2 cellular contexts compared by ENCODE assay signal in the genomic region with DNA sequence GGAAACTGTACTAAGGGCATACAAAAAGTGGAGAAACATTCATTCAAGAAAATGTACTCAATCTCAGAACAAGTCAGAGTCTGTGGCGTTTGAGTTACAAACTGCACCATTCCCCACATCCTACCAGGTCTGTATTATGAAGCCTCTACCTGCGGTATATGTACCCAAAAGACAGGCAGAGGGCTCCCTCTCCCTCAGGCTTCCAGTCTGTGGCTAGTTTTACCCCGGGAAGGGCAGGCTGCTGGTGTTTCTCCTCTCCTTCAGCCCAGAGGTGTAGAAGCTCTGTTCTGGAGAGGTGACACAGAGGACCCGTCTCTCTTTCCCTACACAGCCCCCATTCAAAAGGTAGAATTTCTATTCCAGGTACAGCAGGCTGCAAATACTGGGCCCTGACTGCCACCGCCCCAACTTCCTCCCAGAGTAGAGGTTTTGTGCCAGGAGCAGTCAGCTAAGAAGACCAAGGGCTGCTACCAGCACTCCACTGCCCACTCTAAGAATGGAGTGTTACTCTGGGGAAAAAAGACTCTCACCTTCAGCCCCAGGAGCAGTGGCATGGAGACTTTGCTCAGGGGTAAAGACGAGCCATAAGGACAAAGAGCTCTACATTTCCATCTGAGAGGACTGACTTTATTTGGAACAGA.
TF ChIP-seq lines count a peak whose summit lies in the region.

No MANE protein-coding gene starts in this region.

TF ChIP-seq in GM23338, 12 proteins besides CTCF, POLR2A, EP300 and RAD21:
- TF ChIP-seq EZH2phosphoT487 (IDR thresholded peaks at IDR 0.05; ENCODE audit: unreplicated experiment) (no peak), JUNB (IDR thresholded peaks at IDR 0.05; ENCODE audit: unreplicated experiment) (no peak), POLR2AphosphoS5 (IDR thresholded peaks at IDR 0.05; ENCODE audit: low read depth) (no peak), STAT1 (IDR thresholded peaks at IDR 0.05; ENCODE audit: unreplicated experiment) (no peak), EZH2 (IDR thresholded peaks at IDR 0.05; ENCODE audit: low read depth, unreplicated experiment) (no peak), ZNF331 (CRISPR knock-in tag; IDR thresholded peaks at IDR 0.05; ENCODE audit: low read depth) (no peak), CREB1 (CRISPR knock-in tag; IDR thresholded peaks at IDR 0.05; ENCODE audit: low read depth) (no peak)
- TF ChIP-seq, protein P1, sequence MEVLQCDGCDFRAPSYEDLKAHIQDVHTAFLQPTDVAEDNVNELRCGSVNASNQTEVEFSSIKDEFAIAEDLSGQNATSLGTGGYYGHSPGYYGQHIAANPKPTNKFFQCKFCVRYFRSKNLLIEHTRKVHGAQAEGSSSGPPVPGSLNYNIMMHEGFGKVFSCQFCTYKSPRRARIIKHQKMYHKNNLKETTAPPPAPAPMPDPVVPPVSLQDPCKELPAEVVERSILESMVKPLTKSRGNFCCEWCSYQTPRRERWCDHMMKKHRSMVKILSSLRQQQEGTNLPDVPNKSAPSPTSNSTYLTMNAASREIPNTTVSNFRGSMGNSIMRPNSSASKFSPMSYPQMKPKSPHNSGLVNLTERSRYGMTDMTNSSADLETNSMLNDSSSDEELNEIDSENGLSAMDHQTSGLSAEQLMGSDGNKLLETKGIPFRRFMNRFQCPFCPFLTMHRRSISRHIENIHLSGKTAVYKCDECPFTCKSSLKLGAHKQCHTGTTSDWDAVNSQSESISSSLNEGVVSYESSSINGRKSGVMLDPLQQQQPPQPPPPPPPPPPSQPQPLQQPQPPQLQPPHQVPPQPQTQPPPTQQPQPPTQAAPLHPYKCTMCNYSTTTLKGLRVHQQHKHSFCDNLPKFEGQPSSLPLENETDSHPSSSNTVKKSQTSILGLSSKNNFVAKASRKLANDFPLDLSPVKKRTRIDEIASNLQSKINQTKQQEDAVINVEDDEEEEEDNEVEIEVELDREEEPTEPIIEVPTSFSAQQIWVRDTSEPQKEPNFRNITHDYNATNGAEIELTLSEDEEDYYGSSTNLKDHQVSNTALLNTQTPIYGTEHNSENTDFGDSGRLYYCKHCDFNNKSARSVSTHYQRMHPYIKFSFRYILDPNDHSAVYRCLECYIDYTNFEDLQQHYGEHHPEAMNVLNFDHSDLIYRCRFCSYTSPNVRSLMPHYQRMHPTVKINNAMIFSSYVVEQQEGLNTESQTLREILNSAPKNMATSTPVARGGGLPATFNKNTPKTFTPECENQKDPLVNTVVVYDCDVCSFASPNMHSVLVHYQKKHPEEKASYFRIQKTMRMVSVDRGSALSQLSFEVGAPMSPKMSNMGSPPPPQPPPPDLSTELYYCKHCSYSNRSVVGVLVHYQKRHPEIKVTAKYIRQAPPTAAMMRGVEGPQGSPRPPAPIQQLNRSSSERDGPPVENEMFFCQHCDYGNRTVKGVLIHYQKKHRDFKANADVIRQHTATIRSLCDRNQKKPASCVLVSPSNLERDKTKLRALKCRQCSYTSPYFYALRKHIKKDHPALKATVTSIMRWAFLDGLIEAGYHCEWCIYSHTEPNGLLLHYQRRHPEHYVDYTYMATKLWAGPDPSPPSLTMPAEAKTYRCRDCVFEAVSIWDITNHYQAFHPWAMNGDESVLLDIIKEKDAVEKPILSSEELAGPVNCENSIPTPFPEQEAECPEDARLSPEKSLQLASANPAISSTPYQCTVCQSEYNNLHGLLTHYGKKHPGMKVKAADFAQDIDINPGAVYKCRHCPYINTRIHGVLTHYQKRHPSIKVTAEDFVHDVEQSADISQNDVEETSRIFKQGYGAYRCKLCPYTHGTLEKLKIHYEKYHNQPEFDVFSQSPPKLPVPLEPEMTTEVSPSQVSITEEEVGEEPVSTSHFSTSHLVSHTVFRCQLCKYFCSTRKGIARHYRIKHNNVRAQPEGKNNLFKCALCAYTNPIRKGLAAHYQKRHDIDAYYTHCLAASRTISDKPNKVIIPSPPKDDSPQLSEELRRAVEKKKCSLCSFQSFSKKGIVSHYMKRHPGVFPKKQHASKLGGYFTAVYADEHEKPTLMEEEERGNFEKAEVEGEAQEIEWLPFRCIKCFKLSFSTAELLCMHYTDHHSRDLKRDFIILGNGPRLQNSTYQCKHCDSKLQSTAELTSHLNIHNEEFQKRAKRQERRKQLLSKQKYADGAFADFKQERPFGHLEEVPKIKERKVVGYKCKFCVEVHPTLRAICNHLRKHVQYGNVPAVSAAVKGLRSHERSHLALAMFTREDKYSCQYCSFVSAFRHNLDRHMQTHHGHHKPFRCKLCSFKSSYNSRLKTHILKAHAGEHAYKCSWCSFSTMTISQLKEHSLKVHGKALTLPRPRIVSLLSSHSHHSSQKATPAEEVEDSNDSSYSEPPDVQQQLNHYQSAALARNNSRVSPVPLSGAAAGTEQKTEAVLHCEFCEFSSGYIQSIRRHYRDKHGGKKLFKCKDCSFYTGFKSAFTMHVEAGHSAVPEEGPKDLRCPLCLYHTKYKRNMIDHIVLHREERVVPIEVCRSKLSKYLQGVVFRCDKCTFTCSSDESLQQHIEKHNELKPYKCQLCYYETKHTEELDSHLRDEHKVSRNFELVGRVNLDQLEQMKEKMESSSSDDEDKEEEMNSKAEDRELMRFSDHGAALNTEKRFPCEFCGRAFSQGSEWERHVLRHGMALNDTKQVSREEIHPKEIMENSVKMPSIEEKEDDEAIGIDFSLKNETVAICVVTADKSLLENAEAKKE (CRISPR knock-in tag; IDR thresholded peaks at IDR 0.05): no peak
- TF ChIP-seq, protein P2, sequence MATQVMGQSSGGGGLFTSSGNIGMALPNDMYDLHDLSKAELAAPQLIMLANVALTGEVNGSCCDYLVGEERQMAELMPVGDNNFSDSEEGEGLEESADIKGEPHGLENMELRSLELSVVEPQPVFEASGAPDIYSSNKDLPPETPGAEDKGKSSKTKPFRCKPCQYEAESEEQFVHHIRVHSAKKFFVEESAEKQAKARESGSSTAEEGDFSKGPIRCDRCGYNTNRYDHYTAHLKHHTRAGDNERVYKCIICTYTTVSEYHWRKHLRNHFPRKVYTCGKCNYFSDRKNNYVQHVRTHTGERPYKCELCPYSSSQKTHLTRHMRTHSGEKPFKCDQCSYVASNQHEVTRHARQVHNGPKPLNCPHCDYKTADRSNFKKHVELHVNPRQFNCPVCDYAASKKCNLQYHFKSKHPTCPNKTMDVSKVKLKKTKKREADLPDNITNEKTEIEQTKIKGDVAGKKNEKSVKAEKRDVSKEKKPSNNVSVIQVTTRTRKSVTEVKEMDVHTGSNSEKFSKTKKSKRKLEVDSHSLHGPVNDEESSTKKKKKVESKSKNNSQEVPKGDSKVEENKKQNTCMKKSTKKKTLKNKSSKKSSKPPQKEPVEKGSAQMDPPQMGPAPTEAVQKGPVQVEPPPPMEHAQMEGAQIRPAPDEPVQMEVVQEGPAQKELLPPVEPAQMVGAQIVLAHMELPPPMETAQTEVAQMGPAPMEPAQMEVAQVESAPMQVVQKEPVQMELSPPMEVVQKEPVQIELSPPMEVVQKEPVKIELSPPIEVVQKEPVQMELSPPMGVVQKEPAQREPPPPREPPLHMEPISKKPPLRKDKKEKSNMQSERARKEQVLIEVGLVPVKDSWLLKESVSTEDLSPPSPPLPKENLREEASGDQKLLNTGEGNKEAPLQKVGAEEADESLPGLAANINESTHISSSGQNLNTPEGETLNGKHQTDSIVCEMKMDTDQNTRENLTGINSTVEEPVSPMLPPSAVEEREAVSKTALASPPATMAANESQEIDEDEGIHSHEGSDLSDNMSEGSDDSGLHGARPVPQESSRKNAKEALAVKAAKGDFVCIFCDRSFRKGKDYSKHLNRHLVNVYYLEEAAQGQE (IDR thresholded peaks at IDR 0.05; ENCODE audit: unreplicated experiment): no peak

TF ChIP-seq in H1, 55 proteins besides CTCF, POLR2A, EP300 and RAD21:
- TF ChIP-seq NANOG (IDR thresholded peaks at IDR 0.05; ENCODE audit: insufficient read depth, low read depth, low read length, poor library complexity, severe bottlenecking): no peak
- no peak for TF ChIP-seq RBBP5 (IDR thresholded peaks at IDR 0.05; ENCODE audit: borderline replicate concordance, low read depth, low read length)
- no peak for TF ChIP-seq SRF (IDR thresholded peaks at IDR 0.05; ENCODE audit: low read depth, low read length)
- no peak for TF ChIP-seq KDM5A (IDR thresholded peaks at IDR 0.05; ENCODE audit: low read length)
- TF ChIP-seq ASH2L (IDR thresholded peaks at IDR 0.05; ENCODE audit: low read length): no peak
- TF ChIP-seq EZH2 (IDR thresholded peaks at IDR 0.05; ENCODE audit: low read depth, low read length, severe bottlenecking): no peak
- TF ChIP-seq, protein P3, sequence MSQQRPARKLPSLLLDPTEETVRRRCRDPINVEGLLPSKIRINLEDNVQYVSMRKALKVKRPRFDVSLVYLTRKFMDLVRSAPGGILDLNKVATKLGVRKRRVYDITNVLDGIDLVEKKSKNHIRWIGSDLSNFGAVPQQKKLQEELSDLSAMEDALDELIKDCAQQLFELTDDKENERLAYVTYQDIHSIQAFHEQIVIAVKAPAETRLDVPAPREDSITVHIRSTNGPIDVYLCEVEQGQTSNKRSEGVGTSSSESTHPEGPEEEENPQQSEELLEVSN (IDR thresholded peaks at IDR 0.05): no peak
- no peak for TF ChIP-seq KDM4A (IDR thresholded peaks at IDR 0.05; ENCODE audit: low read depth, low read length, severe bottlenecking)
- TF ChIP-seq, protein P4, sequence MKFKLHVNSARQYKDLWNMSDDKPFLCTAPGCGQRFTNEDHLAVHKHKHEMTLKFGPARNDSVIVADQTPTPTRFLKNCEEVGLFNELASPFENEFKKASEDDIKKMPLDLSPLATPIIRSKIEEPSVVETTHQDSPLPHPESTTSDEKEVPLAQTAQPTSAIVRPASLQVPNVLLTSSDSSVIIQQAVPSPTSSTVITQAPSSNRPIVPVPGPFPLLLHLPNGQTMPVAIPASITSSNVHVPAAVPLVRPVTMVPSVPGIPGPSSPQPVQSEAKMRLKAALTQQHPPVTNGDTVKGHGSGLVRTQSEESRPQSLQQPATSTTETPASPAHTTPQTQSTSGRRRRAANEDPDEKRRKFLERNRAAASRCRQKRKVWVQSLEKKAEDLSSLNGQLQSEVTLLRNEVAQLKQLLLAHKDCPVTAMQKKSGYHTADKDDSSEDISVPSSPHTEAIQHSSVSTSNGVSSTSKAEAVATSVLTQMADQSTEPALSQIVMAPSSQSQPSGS (IDR thresholded peaks at IDR 0.05; ENCODE audit: low read length): no peak
- no peak for TF ChIP-seq POLR2AphosphoS5 (IDR thresholded peaks at IDR 0.05; ENCODE audit: low read depth, low read length)
- no peak for TF ChIP-seq SIRT6 (IDR thresholded peaks at IDR 0.05; ENCODE audit: low read length)
- TF ChIP-seq SAP30 (IDR thresholded peaks at IDR 0.05; ENCODE audit: insufficient read depth, insufficient replicate concordance, low read length): no peak
- TF ChIP-seq HDAC6 (IDR thresholded peaks at IDR 0.05; ENCODE audit: low read depth, low read length): no peak
- no peak for TF ChIP-seq BCL11A (IDR thresholded peaks at IDR 0.05; ENCODE audit: low read depth in 2 of 2, low read length in 2 of 2)
- TF ChIP-seq SP2 (IDR thresholded peaks at IDR 0.05; ENCODE audit: low read length): no peak
- TF ChIP-seq SP4 (IDR thresholded peaks at IDR 0.05; ENCODE audit: low read length): no peak
- TF ChIP-seq, protein P5, sequence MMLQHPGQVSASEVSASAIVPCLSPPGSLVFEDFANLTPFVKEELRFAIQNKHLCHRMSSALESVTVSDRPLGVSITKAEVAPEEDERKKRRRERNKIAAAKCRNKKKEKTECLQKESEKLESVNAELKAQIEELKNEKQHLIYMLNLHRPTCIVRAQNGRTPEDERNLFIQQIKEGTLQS (IDR thresholded peaks at IDR 0.05; ENCODE audit: insufficient read depth, low read depth, low read length): no peak
- TF ChIP-seq JUN (IDR thresholded peaks at IDR 0.05; ENCODE audit: low read depth, low read length): no peak
- no peak for TF ChIP-seq GABPA (IDR thresholded peaks at IDR 0.05; ENCODE audit: borderline replicate concordance, insufficient read depth, low read length)
